ENCODE assay signal across 14 cellular contexts in the genomic region with DNA sequence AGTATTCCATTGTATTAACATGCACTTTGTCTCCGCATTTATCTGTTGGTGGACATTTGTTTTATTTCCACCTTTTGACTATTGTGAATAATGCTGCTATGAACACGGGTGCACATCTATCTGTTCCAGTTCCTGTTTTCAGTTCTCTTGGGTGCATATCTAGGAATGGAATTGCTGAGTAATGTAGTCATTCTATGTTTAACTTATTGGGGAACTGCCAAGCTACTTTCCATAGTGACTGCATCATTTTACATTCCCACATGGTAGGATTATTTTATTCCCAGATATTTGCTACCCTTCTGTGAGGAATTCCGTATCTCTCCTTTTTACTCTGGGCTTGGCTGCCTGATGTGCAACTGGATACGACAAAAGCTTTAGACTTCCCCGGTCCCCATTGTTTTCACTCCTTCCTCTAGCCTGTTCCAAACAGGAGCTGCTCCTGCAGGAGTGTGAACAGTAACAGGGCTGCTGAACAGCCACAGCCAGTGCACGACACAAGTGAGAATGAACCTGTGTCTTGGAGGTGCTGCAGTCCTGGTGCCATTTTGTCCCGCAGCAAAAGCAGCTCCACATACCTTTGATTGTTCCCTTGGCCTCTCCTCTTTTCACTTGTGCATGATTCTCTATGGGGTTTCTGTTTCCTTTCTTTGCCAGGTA. TPM values are rescaled to one million over a fixed set of nuclear protein-coding genes. Genes with fewer than 3 reads are reported as not detected.
A peak's percentile ranks its signal among the peaks of the same experiment; 100 is the strongest.
DNase-seq lines count a peak whose midpoint lies in the region; ATAC-seq, FAIRE-seq and TF ChIP-seq lines count a peak whose summit lies in the region.
"Had no signal": no experiment of that assay in that cellular context is flagged by ENCODE, and none has a peak within 500 bp of the region (broad histone marks: within the 10 kb centered on the region; RNA-seq: fewer than 3 reads in every experiment).

No MANE protein-coding gene starts in this region.

- no peak overlapping the region for H3K18ac ChIP-seq in neuronal stem cell (ENCODE audit: low read length)

- H2BK15ac ChIP-seq in neuronal stem cell (ENCODE audit: low read length) = no peak overlapping the region

- no peak overlapping the region for H3K4ac ChIP-seq in neuronal stem cell (ENCODE audit: low read length)

- H3K79me1 ChIP-seq in neuronal stem cell (ENCODE audit: low read depth, low read length) = no peaks in the 10 kb centered on the region

- no peak overlapping the region for H3K9ac ChIP-seq in neuronal stem cell (ENCODE audit: low read depth, low read length, poor library complexity)

- TF ChIP-seq CTCF in chondrocyte (IDR thresholded peaks at IDR 0.05) (no peak), lower leg skin (IDR thresholded peaks at IDR 0.05) (no peak)

- no peak overlapping the region for H3K4me2 ChIP-seq in neuronal stem cell (ENCODE audit: insufficient read depth, low read length, poor library complexity, severe bottlenecking)

- H4K8ac ChIP-seq in neuronal stem cell (ENCODE audit: low read depth, low read length) = no peak overlapping the region

- no CpG with 5 or more reads among the region's 7 CpGs for WGBS in neuronal stem cell (ENCODE audit: extremely low coverage in 2 of 2, insufficient read length in 2 of 2, insufficient replicate concordance in 1 of 2), 2 donors
- WGBS in lower leg skin, 2 donors = 41 to 43% methylated on average over 7 of the region's 7 CpGs

- H2BK5ac ChIP-seq in neuronal stem cell (ENCODE audit: low read length) = no peak overlapping the region

- H2AFZ ChIP-seq in neuronal stem cell (ENCODE audit: low read length) = peak overlapping the region; percentile 68

- no peak overlapping the region for H4K91ac ChIP-seq in neuronal stem cell (ENCODE audit: low read depth, low read length, poor library complexity)

- H3K4me3 ChIP-seq in neuronal stem cell (ENCODE audit: low read length in 2 of 2) (no peak overlapping the region), lower leg skin (ENCODE audit: low read depth, poor library complexity, severe bottlenecking) (no peak overlapping the region)

- peak; percentile 58 for ATAC-seq in HG03175 (IDR thresholded peaks at IDR 0.05; ENCODE audit: unreplicated experiment)
- ATAC-seq in GM21528 (IDR thresholded peaks at IDR 0.05; ENCODE audit: low FRiP score, unreplicated experiment) = no peak
- ATAC-seq in GM21447 (IDR thresholded peaks at IDR 0.05; ENCODE audit: unreplicated experiment) = no peak
- ATAC-seq: activated T-helper 17 cell treated with anti-CD3 and anti-CD28 coated beads, Interleukin-2, amount 50 U/mL, for 72 hours had no signal

- peak overlapping the region; percentile 12 for H3K4me3 Mint-ChIP-seq in chondrocyte (ENCODE audit: unreplicated experiment)
- H3K4me3 Mint-ChIP-seq in activated CD4-positive, alpha-beta memory T cell treated with anti-CD3 and anti-CD28 coated beads for 36 hours = no peak overlapping the region
- H3K4me3 Mint-ChIP-seq: activated T-helper 17 cell treated with anti-CD3 and anti-CD28 coated beads, Interleukin-2, amount 50 U/mL, for 72 hours had no signal

- peak overlapping the region; percentile 95 for H3K27ac Mint-ChIP-seq in chondrocyte (ENCODE audit: unreplicated experiment)
- H3K27ac Mint-ChIP-seq in activated CD4-positive, alpha-beta memory T cell treated with anti-CD3 and anti-CD28 coated beads for 36 hours = no peak overlapping the region
- H3K27ac Mint-ChIP-seq: activated T-helper 17 cell treated with anti-CD3 and anti-CD28 coated beads, Interleukin-2, amount 50 U/mL, for 72 hours had no signal

- no peaks in the 10 kb centered on the region for H3K27me3 Mint-ChIP-seq in chondrocyte (ENCODE audit: low read depth)
- no peaks in the 10 kb centered on the region for H3K27me3 Mint-ChIP-seq in activated CD4-positive, alpha-beta memory T cell treated with anti-CD3 and anti-CD28 coated beads for 36 hours
- H3K27me3 Mint-ChIP-seq: activated T-helper 17 cell treated with anti-CD3 and anti-CD28 coated beads, Interleukin-2, amount 50 U/mL, for 72 hours had no signal

- H3K36me3 ChIP-seq in neuronal stem cell (replicated peaks in 1 of 2; ENCODE audit: control insufficient read depth in 2 of 2, insufficient read depth in 2 of 2, low read length in 2 of 2) = no peaks in the 10 kb centered on the region

- H2BK12ac ChIP-seq in neuronal stem cell (ENCODE audit: low read length) = no peak overlapping the region

- peak overlapping the region; percentile 77 for H3K27ac ChIP-seq in neuronal stem cell (replicated peaks; ENCODE audit: low read length)

- no peak overlapping the region for H3K23ac ChIP-seq in neuronal stem cell (ENCODE audit: low read depth, low read length, poor library complexity)

- CTCF ChIA-PET in activated CD4-positive, alpha-beta memory T cell treated with anti-CD3 and anti-CD28 coated beads for 36 hours (lab: Charles Lee) = no interaction called here

- DNase-seq in GM12891 (ENCODE audit: insufficient read length, low spot score) (no peak), chondrocyte (ENCODE audit: low spot score) (no peak), neuronal stem cell (ENCODE audit: low spot score) (no peak), lower leg skin (ENCODE audit: low spot score in 2 of 2) (no peak)
- no peak for DNase-seq in activated CD4-positive, alpha-beta memory T cell treated with anti-CD3 and anti-CD28 coated beads for 36 hours
- DNase-seq: mammary epithelial cell; NCI-H510A treated with DMSO at 0.1 percent for 48 hours; stimulated activated CD4-positive, alpha-beta T cell treated with anti-CD3 and anti-CD28 coated beads, Interleukin-15, amount 100 ng/mL, for 24 hours; T1000 had no signal

- H2AK5ac ChIP-seq in neuronal stem cell (ENCODE audit: low read depth, low read length) = no peak overlapping the region

- no peaks in the 10 kb centered on the region for H3K9me3 Mint-ChIP-seq in chondrocyte (ENCODE audit: low read depth)
- H3K9me3 Mint-ChIP-seq in activated CD4-positive, alpha-beta memory T cell treated with anti-CD3 and anti-CD28 coated beads for 36 hours = no peaks in the 10 kb centered on the region

- H3K36me3 Mint-ChIP-seq in chondrocyte (ENCODE audit: low read depth) = no peaks in the 10 kb centered on the region
- no peaks in the 10 kb centered on the region for H3K36me3 Mint-ChIP-seq in activated CD4-positive, alpha-beta memory T cell treated with anti-CD3 and anti-CD28 coated beads for 36 hours

- H3K4me1 ChIP-seq in neuronal stem cell (ENCODE audit: control insufficient read depth in 2 of 2, insufficient read depth in 1 of 2, low read depth in 1 of 2, low read length in 2 of 2) = peaks cover 4 to 9% of the 10 kb centered on the region in 2 donors

- H3K9me3 ChIP-seq in neuronal stem cell (replicated peaks in 1 of 2; ENCODE audit: control insufficient read depth in 2 of 2, insufficient read depth in 1 of 2, low read depth in 1 of 2, low read length in 2 of 2) = no peaks in the 10 kb centered on the region

- H3K27me3 ChIP-seq in neuronal stem cell (ENCODE audit: control insufficient read depth in 3 of 3, insufficient read depth in 3 of 3, low read depth in 1 of 3, low read length in 3 of 3) = no peaks in the 10 kb centered on the region

- POLR2A ChIA-PET in activated CD4-positive, alpha-beta memory T cell treated with anti-CD3 and anti-CD28 coated beads for 36 hours (lab: Charles Lee) = no interaction called here

- intact Hi-C loops in lower leg skin (cut with DNase I; ENCODE audit: low total_unique reads) = no loop called here
- intact Hi-C loops in activated CD4-positive, alpha-beta memory T cell treated with anti-CD3 and anti-CD28 coated beads for 36 hours (cut with micrococcal nuclease) = no loop called here

- H3K14ac ChIP-seq in neuronal stem cell (ENCODE audit: low read length) = no peak overlapping the region

- TF ChIP-seq POLR2A in GM12891 (IDR thresholded peaks at IDR 0.05; ENCODE audit: low read depth, low read length) (no peak), lower leg skin (IDR thresholded peaks at IDR 0.05) (no peak)

- H2BK120ac ChIP-seq in neuronal stem cell (ENCODE audit: low read depth, low read length) = no peak overlapping the region

- FAIRE-seq in GM12891 (lab: Jason Lieb, UNC) = peak; percentile 52
- FAIRE-seq: endometrium had no signal

- H3K4me1 Mint-ChIP-seq in chondrocyte (ENCODE audit: low read depth) = peaks cover 55% of the 10 kb centered on the region
- H3K4me1 Mint-ChIP-seq in activated CD4-positive, alpha-beta memory T cell treated with anti-CD3 and anti-CD28 coated beads for 36 hours (ENCODE audit: low read depth) = no peaks in the 10 kb centered on the region
- H3K4me1 Mint-ChIP-seq: activated T-helper 17 cell treated with anti-CD3 and anti-CD28 coated beads, Interleukin-2, amount 50 U/mL, for 72 hours had no signal

TF ChIP-seq in GM12891, 5 proteins besides CTCF, POLR2A, EP300 and RAD21:
- TF ChIP-seq POLR2AphosphoS5 (IDR thresholded peaks at IDR 0.05; ENCODE audit: low read depth, low read length) = no peak
- peak; percentile 87 for TF ChIP-seq SPI1 (IDR thresholded peaks at IDR 0.05; ENCODE audit: low read depth, low read length)

RNA-seq across cellular contexts. Expression of gene TAS2R1, which starts 7.1 kb away (rescaled TPM):
- not detected for polyA plus RNA-seq in GM12891 (2012; ENCODE audit: low read depth, missing spikeins)
- 1.6 to 1.7 TPM in 2 of 3 replicates, not detected in the other for total RNA-seq in chondrocyte
- polyA plus RNA-seq in neuronal stem cell (2013, experiment 1 of 2) = 0.07 TPM
- 0.03 TPM for polyA plus RNA-seq in neuronal stem cell (2013, experiment 2 of 2)
- total RNA-seq in lower leg skin = not detected
- not detected for total RNA-seq in activated CD4-positive, alpha-beta memory T cell treated with anti-CD3 and anti-CD28 coated beads for 36 hours
- total RNA-seq: activated T-helper 17 cell treated with anti-CD3 and anti-CD28 coated beads, Interleukin-2, amount 50 U/mL, for 72 hours; mammary epithelial cell had no signal
- polyA plus RNA-seq: mammary epithelial cell had no signal
